26 cellular contexts compared by ENCODE assay signal in the genomic region with DNA sequence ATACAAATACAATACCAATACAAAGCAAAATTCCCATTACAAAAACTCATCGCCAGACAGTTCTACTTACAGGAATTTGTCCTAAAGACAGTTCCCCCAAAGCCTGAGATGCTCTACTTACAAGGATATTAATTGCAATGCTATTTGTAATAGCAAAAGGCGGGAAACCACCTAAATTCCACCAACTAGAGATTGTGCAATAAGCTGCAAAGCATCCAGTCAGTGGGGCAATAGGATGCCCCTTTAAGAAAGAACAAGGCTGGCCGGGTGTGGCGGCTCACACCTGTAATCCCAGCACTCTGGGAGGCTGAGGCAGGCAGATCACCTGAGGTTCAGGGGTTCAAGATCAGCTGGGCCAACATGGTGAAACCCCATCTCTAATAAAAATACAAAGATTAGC. TPM values are rescaled to one million over a fixed set of nuclear protein-coding genes. Genes with fewer than 3 reads are reported as not detected.
"Had no signal": no experiment of that assay in that cellular context is flagged by ENCODE, and none has a peak within 500 bp of the region (broad histone marks: within the 10 kb centered on the region; RNA-seq: fewer than 3 reads in every experiment).

No MANE protein-coding gene starts in this region.

- H3K36me3 ChIP-seq: neutrophil, tibial artery, uterus had no signal

- H3K27me3 ChIP-seq: tibial artery, uterus had no signal

- H3K4me1 Mint-ChIP-seq: natural killer cell, WTC11 had no signal

- H3K9me3 ChIP-seq: neutrophil, tibial artery, uterus had no signal

- FAIRE-seq: endometrium, TTC549 had no signal

- H3K4me1 ChIP-seq: tibial artery, uterus had no signal

- H3K4me3 Mint-ChIP-seq: activated CD8-positive, alpha-beta T cell treated with anti-CD3 and anti-CD28 coated beads for 36 hours; activated T-cell treated with anti-CD3 and anti-CD28 coated beads, Interleukin-2, amount 50 U/mL, for 72 hours; natural killer cell; WTC11 had no signal

- H3K9me3 Mint-ChIP-seq: activated CD8-positive, alpha-beta T cell treated with anti-CD3 and anti-CD28 coated beads for 36 hours; activated naive CD4-positive, alpha-beta T cell treated with anti-CD3 and anti-CD28 coated beads, Interleukin-2, amount 50 U/mL, for 72 hours; activated T-cell treated with anti-CD3 and anti-CD28 coated beads, Interleukin-2, amount 50 U/mL, for 72 hours; natural killer cell had no signal

- H3K36me3 Mint-ChIP-seq: activated naive CD4-positive, alpha-beta T cell treated with anti-CD3 and anti-CD28 coated beads, Interleukin-2, amount 50 U/mL, for 72 hours; natural killer cell had no signal

- H3K27ac Mint-ChIP-seq: activated CD8-positive, alpha-beta T cell treated with anti-CD3 and anti-CD28 coated beads for 36 hours; activated naive CD4-positive, alpha-beta T cell treated with anti-CD3 and anti-CD28 coated beads, Interleukin-2, amount 50 U/mL, for 72 hours; activated T-cell treated with anti-CD3 and anti-CD28 coated beads, Interleukin-2, amount 50 U/mL, for 72 hours; natural killer cell; WTC11 had no signal

- DNase-seq: activated CD4-positive, alpha-beta T cell treated with anti-CD3 and anti-CD28 coated beads for 4 hours; activated CD8-positive, alpha-beta T cell treated with anti-CD3 and anti-CD28 coated beads for 36 hours; activated gamma-delta T cell; activated T-cell treated with anti-CD3 and anti-CD28 coated beads, Interleukin-2, amount 50 U/mL, for 72 hours; anterior cingulate cortex; hippocampal formation; kidney glomerular epithelial cell; left ventricle myocardium superior; mesendoderm; natural killer cell; stimulated activated CD4-positive, alpha-beta T cell treated with anti-CD3 and anti-CD28 coated beads, Interleukin-4, amount 100 ng/mL, for 24 hours; stimulated activated naive CD4-positive, alpha-beta T cell; T-helper 2 cell; tibial artery; uterus had no signal

- ATAC-seq: activated CD8-positive, alpha-beta T cell treated with anti-CD3 and anti-CD28 coated beads for 36 hours; activated naive CD4-positive, alpha-beta T cell treated with anti-CD3 and anti-CD28 coated beads, Interleukin-2, amount 50 U/mL, for 72 hours; activated T-cell treated with anti-CD3 and anti-CD28 coated beads, Interleukin-2, amount 50 U/mL, for 72 hours; esophagus mucosa; left ventricle myocardium superior; natural killer cell; WTC11 had no signal

- H3K27ac ChIP-seq: neutrophil, tibial artery, uterus had no signal

- H3K4me3 ChIP-seq: skin epidermis, tibial artery, uterus had no signal

RNA-seq across cellular contexts. Expression of a gene that starts 39.1 kb away (rescaled TPM):
- total RNA-seq: chondrocyte, fibroblast of villous mesenchyme, left ventricle myocardium superior, renal cortical epithelial cell, subcutaneous adipose tissue had no signal

RNA-seq across cellular contexts. Expression of a gene that starts 47.6 kb away (rescaled TPM):
- total RNA-seq: esophagus mucosa, fibroblast of villous mesenchyme, left ventricle myocardium superior, renal cortical epithelial cell had no signal

RNA-seq across cellular contexts. Expression of a gene that starts 56.9 kb away (rescaled TPM):
- total RNA-seq: activated CD8-positive, alpha-beta T cell treated with anti-CD3 and anti-CD28 coated beads for 36 hours; activated naive CD4-positive, alpha-beta T cell treated with anti-CD3 and anti-CD28 coated beads, Interleukin-2, amount 50 U/mL, for 72 hours; natural killer cell; renal cortical epithelial cell had no signal
